ENCODE assay signal across 8 cellular contexts in genomic region chr3:46845860-46846623, GRCh38. TPM values are rescaled to one million over a fixed set of nuclear protein-coding genes. Genes with fewer than 3 reads are reported as not detected.
DNase-seq lines count a peak whose midpoint lies in the region; ATAC-seq, FAIRE-seq and TF ChIP-seq lines count a peak whose summit lies in the region.

No MANE protein-coding gene starts in this region.

- H3K4me3 ChIP-seq in epithelial cell of proximal tubule (ENCODE audit: low read depth, low read length): peak overlapping the region; percentile 59
- H3K4me3 ChIP-seq in mucosa of rectum (ENCODE audit: low read length in 2 of 2): peak overlapping the region; percentile 72 to 73

- peak; percentile 37 for TF ChIP-seq CTCF in epithelial cell of proximal tubule (conservative IDR thresholded peaks at IDR 0.05; ENCODE audit: low read depth, low read length)

- peak; percentile 78 for ATAC-seq in HG02798 (IDR thresholded peaks at IDR 0.05; ENCODE audit: poor library complexity, unreplicated experiment)

- peak overlapping the region; percentile 0 to 63 for H3K27ac ChIP-seq in mucosa of rectum (ENCODE audit: low read depth in 2 of 2, low read length in 2 of 2)

- H3K9ac ChIP-seq in mucosa of rectum (ENCODE audit: low read depth in 1 of 2, low read length in 2 of 2): peak overlapping the region; percentile 61 to 81

- peak; percentile 92 for FAIRE-seq in GM12891 (lab: Jason Lieb, UNC)

- peak; percentile 84 for DNase-seq in GM12891 (ENCODE audit: insufficient read length, low spot score)
- DNase-seq in NCI-H69 (lab: John Stamatoyannopoulos, UW): peak; percentile 83
- peak; percentile 63 for DNase-seq in activated T-cell treated with anti-CD3 and anti-CD28 coated beads for 1 hour (ENCODE audit: low read depth)
- no peak for DNase-seq in epithelial cell of proximal tubule (ENCODE audit: low read depth)
- DNase-seq in stimulated activated CD8-positive, alpha-beta memory T cell treated with anti-CD3 and anti-CD28 coated beads, Interleukin-4, amount 100 ng/mL, for 48 hours: peak; percentile 78
- DNase-seq in NCI-H510A treated with DMSO at 0.1 percent for 48 hours (lab: John Stamatoyannopoulos, UW): no peak

- no peak for TF ChIP-seq POLR2A in GM12891 (IDR thresholded peaks at IDR 0.05; ENCODE audit: low read depth, low read length)

- peaks cover 5 to 12% of the 10 kb centered on the region in 2 donors for H3K4me1 ChIP-seq in mucosa of rectum (ENCODE audit: control insufficient read depth in 2 of 2, insufficient read depth in 2 of 2, low read length in 2 of 2)

- peaks cover 0 to 2% of the 10 kb centered on the region in 2 donors for H3K27me3 ChIP-seq in mucosa of rectum (ENCODE audit: control insufficient read depth in 2 of 2, insufficient read depth in 2 of 2, low read length in 2 of 2)

- peaks cover 0 to 2% of the 10 kb centered on the region in 2 donors for H3K9me3 ChIP-seq in mucosa of rectum (ENCODE audit: control insufficient read depth in 2 of 2, low read length in 2 of 2)

- no peaks in the 10 kb centered on the region for H3K36me3 ChIP-seq in mucosa of rectum (ENCODE audit: control insufficient read depth in 2 of 2, insufficient read depth in 2 of 2, low read length in 2 of 2)

TF ChIP-seq in GM12891, 5 proteins besides CTCF, POLR2A, EP300 and RAD21:
- TF ChIP-seq POU2F2 (IDR thresholded peaks at IDR 0.05; ENCODE audit: low read depth, low read length): no peak
- TF ChIP-seq POLR2AphosphoS5 (IDR thresholded peaks at IDR 0.05; ENCODE audit: low read depth, low read length): no peak
- TF ChIP-seq SPI1 (IDR thresholded peaks at IDR 0.05; ENCODE audit: low read depth, low read length): no peak
- no peak for TF ChIP-seq PAX5 (IDR thresholded peaks at IDR 0.05; ENCODE audit: insufficient read depth, low read length, severe bottlenecking)
- TF ChIP-seq TAF1 (IDR thresholded peaks at IDR 0.05; ENCODE audit: low read depth, low read length): no peak

RNA-seq across cellular contexts. Expression of gene MYL3, which starts 17.2 kb away (rescaled TPM):
- polyA plus RNA-seq in GM12891 (2012; ENCODE audit: low read depth, missing spikeins): 0.18 TPM
- 4.2 TPM in 1 of 2 replicates, not detected in the other for total RNA-seq in epithelial cell of proximal tubule

RNA-seq across cellular contexts. Expression of gene PTH1R, which starts 31.5 kb away (rescaled TPM):
- 0.06 TPM for polyA plus RNA-seq in GM12891 (2012; ENCODE audit: low read depth, missing spikeins)
- 1.2 and 11.5 TPM in 2 replicates for total RNA-seq in epithelial cell of proximal tubule

Comparison
In these comparisons a context has a peak if more than half of its experiments do, and no peak if none do; other contexts are left out.
1. DNase-seq: peak in GM12891 (single experiment), NCI-H69 (single experiment), activated T-cell treated with anti-CD3 and anti-CD28 coated beads for 1 hour (single experiment) and stimulated activated CD8-positive, alpha-beta memory T cell treated with anti-CD3 and anti-CD28 coated beads, Interleukin-4, amount 100 ng/mL, for 48 hours (single experiment); none in epithelial cell of proximal tubule (single experiment) and NCI-H510A treated with DMSO at 0.1 percent for 48 hours (single experiment).